ENCODE assay signal across 8 cellular contexts in the genomic region with DNA sequence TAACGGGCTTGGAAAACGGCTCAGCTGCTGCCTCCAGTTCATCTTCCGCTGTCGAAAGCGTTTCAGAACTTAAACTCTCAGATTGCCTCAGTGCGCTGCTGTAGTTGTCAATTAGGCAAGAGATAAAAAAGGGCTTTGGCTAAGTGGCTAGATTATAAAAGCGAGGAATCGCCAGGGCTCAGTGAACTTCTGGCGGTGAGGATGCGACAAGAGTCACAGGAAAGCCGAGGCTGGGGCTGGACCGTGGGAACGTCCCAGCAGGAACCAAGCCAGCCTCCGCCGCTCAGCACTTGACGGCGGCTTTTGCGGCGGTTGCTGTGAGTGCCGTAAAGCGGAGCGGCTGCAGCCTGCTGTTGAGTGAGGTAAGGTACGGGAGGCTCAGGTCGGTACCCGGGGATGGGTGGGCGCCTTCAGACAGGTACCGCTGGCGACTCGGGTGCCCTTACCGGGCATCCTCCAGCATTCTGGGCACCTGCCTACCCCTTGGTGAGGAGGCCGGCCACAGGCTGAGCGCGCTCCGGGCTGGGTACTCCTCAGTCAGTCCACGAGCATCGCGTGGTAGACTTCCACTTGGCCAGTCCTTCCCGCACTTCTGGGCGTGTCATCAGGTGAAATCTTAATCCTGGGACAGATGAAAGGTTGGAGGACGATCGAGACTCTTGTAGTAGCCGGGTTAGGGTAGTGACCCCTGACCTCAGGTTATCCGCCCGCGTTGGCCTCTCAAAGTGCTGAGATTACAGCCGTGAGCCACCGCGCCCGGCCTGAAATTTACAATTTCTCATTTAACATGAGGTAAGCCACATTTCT. TPM values are rescaled to one million over a fixed set of nuclear protein-coding genes. Genes with fewer than 3 reads are reported as not detected.
DNase-seq lines count a peak whose midpoint lies in the region; ATAC-seq, FAIRE-seq and TF ChIP-seq lines count a peak whose summit lies in the region.

A gene (plus strand): TSS at position 328 of the 807 bp plus-strand sequence. CDS start 16,902 bp downstream, outside the sequence.

- H4K20me1 ChIP-seq in OCI-LY7 (ENCODE audit: insufficient read depth, low read length) = no peaks in the 10 kb centered on the region

- H3K36me3 ChIP-seq in OCI-LY7 (ENCODE audit: insufficient read depth, low read length) = peaks cover 16% of the 10 kb centered on the region

- H3K27ac ChIP-seq in OCI-LY7 (ENCODE audit: low read depth, low read length, poor library complexity, severe bottlenecking) (no peak within 1 kb of the TSS), epithelial cell of prostate (peak within 1 kb of the TSS; percentile 11)

- CTCF ChIA-PET in OCI-LY7 (lab: Charles Lee; ENCODE audit: unreplicated experiment) = no interaction called here

- BruUV-seq in OCI-LY7 (replicated peaks; lab: Mats Ljungman, UMichigan) = no TSS peak

- no peak for FAIRE-seq in D721Med (lab: Jason Lieb, UNC)

- intact Hi-C loops in OCI-LY7 (cut with micrococcal nuclease; ENCODE audit: unreplicated experiment) = loop anchor here (5.0 kb wide), 2 partner anchors 111 to 139 kb away; a partner anchor contains a TSS

- peaks cover 10% of the 10 kb centered on the region; the same call in 1 of the 2 replicates for H3K79me2 ChIP-seq in OCI-LY7 (ENCODE audit: insufficient read depth, low read depth, low read length)

- peak; percentile 98 for ATAC-seq in GM21390 (IDR thresholded peaks at IDR 0.05; ENCODE audit: unreplicated experiment)

- peaks cover 15% of the 10 kb centered on the region for H3K4me1 ChIP-seq in OCI-LY7 (ENCODE audit: insufficient read depth, low read length, poor library complexity, severe bottlenecking)

- no peaks in the 10 kb centered on the region for H3K9me2 ChIP-seq in OCI-LY7 (ENCODE audit: insufficient read depth, low read length)

- peak within 1 kb of the TSS; percentile 96 for H3K4me3 ChIP-seq in OCI-LY7 (ENCODE audit: low read depth, low read length, poor library complexity, severe bottlenecking)

- H2AFZ ChIP-seq in OCI-LY7 (ENCODE audit: low read length) = peak within 1 kb of the TSS; percentile 100

- H3K4me2 ChIP-seq in OCI-LY7 (ENCODE audit: low read length) = peak within 1 kb of the TSS; percentile 83

- TF ChIP-seq CTCF in D721Med (IDR thresholded peaks at IDR 0.05; ENCODE audit: insufficient read depth, missing control alignments) = no peak
- no peak for TF ChIP-seq CTCF in OCI-LY7 (conservative IDR thresholded peaks at IDR 0.05; ENCODE audit: low read length)

- DNase-seq in D721Med (ENCODE audit: insufficient read length, low spot score) (peak; percentile 69), HUDEP-2 (lab: John Stamatoyannopoulos, UW; ENCODE audit: unreplicated experiment in 76 of 76) (peak in 74 of 76 experiments; percentile 7 to 84 (median 66)), OCI-LY7 (ENCODE audit: low spot score) (peak; percentile 87), activated T-cell treated with anti-CD3 and anti-CD28 coated beads for 1 hour (ENCODE audit: low read depth) (peak; percentile 63), epithelial cell of prostate (ENCODE audit: low read depth, low spot score) (peak; percentile 37), mucosa of gallbladder (ENCODE audit: low spot score) (peak; percentile 91)
- peak; percentile 48 to 65 for DNase-seq in stimulated activated CD8-positive, alpha-beta memory T cell treated with anti-CD3 and anti-CD28 coated beads, Interleukin-4, amount 100 ng/mL, for 4 hours (ENCODE audit: low read depth in 2 of 2, low spot score in 1 of 2)

- 0 out of 2 replicates have a peak, but pooled peaks cover 14% of the 10 kb centered on the region for H3K9me3 ChIP-seq in OCI-LY7 (ENCODE audit: low read length)

- POLR2A ChIA-PET in OCI-LY7 (lab: Charles Lee) = interaction anchor here (0.6 to 1.1 kb wide), 6 partner anchors 16 to 1329 kb away, joined by 3 read pairs; no protein-coding TSS in a partner anchor

RNA-seq across cellular contexts. Expression of the gene that starts here (rescaled TPM):
- 8.1 and 10.7 TPM in 2 replicates for total RNA-seq in OCI-LY7 (2014; rRNA removed; shearing (Covaris generic))
- total RNA-seq in OCI-LY7 (2022) (17.3 and 19.1 TPM in 2 replicates), mucosa of gallbladder (14.2 TPM)

Comparison
In these comparisons a context has a peak if more than half of its experiments do, and no peak if none do; other contexts are left out.
1. DNase-seq: peak in every context shown above with its lines; median percentile 91 in mucosa of gallbladder; 87 in OCI-LY7; 69 in D721Med; 66 in HUDEP-2; 63 in activated T-cell treated with anti-CD3 and anti-CD28 coated beads for 1 hour; 56 in stimulated activated CD8-positive, alpha-beta memory T cell treated with anti-CD3 and anti-CD28 coated beads, Interleukin-4, amount 100 ng/mL, for 4 hours; 37 in epithelial cell of prostate.